ENCODE assay signal across 9 cellular contexts in the genomic region with DNA sequence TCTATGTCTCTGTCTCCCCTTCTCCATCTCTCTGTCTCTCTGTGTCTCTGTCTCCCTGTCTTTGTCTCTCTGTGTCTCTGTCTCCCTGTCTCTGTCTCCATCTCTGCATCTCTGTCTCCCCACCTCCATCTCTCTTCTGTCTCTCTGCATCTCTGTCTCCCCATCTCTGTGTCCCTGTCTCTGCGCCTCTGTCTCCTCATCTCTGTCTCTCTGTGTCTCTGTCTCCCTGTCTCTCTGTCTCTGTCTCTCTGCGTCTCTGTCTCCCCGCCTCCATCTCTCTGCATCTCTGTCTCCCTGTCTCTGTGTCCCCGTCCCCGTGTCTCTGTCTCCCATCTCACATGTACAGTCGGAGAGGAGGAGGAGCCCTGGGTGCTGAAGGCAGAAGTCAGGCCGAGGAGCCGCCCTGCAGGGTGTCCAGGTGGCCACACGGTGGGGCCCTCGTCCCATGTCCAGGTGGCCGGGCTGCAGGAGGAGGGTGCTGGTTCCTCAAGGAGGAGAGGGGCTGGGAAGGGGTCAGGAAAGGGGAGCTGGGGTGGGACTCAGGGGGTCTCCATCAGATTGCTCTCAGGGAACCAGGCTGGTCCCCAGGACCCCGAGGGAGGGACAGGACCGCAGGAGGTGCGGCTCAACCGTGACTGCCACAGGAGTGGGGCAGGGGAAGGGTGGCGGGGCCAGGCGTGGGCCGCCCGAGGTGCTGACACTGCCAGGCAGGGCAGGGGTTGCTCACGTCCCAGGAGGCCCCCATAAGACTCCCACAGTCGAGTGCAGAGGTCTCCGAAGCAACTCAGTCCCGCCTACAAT. TPM values are rescaled to one million over a fixed set of nuclear protein-coding genes. Genes with fewer than 3 reads are reported as not detected.
DNase-seq lines count a peak whose midpoint lies in the region; ATAC-seq and TF ChIP-seq lines count a peak whose summit lies in the region.
"Had no signal": no experiment of that assay in that cellular context is flagged by ENCODE, and none has a peak within 500 bp of the region (broad histone marks: within the 10 kb centered on the region; RNA-seq: fewer than 3 reads in every experiment).

No MANE protein-coding gene starts in this region.

- H3K4me1 ChIP-seq in KMS-11 (ENCODE audit: low read depth, poor library complexity, severe bottlenecking) (no peaks in the 10 kb centered on the region), thyroid gland (peaks cover 6% of the 10 kb centered on the region in 2 donors)

- TF ChIP-seq CTCF in KMS-11 (conservative IDR thresholded peaks at IDR 0.05; ENCODE audit: low read depth, low read length) (peak; percentile 84), foreskin fibroblast (IDR thresholded peaks at IDR 0.05; ENCODE audit: low read depth, low read length) (peak; percentile 87), osteocyte (IDR thresholded peaks at IDR 0.05) (peak; percentile 82), thyroid gland (IDR thresholded peaks at IDR 0.05) (peak; percentile 43 to 96 (median 91))

- H3K4me3 ChIP-seq in KMS-11 (IDR thresholded peaks at IDR 0.05; ENCODE audit: insufficient read depth, low read depth, low read length) = no peak overlapping the region
- no peak overlapping the region for H3K4me3 ChIP-seq in foreskin fibroblast (ENCODE audit: low read depth in 1 of 2, low read length in 2 of 2)
- no peak overlapping the region for H3K4me3 ChIP-seq in thyroid gland (replicated peaks in 1 of 3)

- H3K27ac ChIP-seq in KMS-11 (no peak overlapping the region), thyroid gland (no peak overlapping the region)

- peaks cover 2% of the 10 kb centered on the region for H3K4me1 Mint-ChIP-seq in osteocyte (ENCODE audit: unreplicated experiment)

- intact Hi-C loops in thyroid gland (cut with DNase I) = loop anchor here (2.0 kb wide), 1 partner anchor 224 kb away; no protein-coding TSS in a partner anchor

- 30 to 36% methylated on average over 19 to 21 of the region's 23 CpGs for whole genome bisulfite sequencing in thyroid gland, 2 donors

- no peaks in the 10 kb centered on the region for H3K9me3 Mint-ChIP-seq in osteocyte (ENCODE audit: unreplicated experiment)
- H3K9me3 Mint-ChIP-seq: T-helper 1 cell treated with Interleukin-12 subunit alpha and Interleukin-12 subunit beta and Interleukin-4 antibody, amounts not matched to agents 30 μg/mL and 1 μg/mL, for 36 hours had no signal

- H3K27ac Mint-ChIP-seq in osteocyte (ENCODE audit: unreplicated experiment) = no peak overlapping the region
- H3K27ac Mint-ChIP-seq: T-helper 1 cell treated with Interleukin-12 subunit alpha and Interleukin-12 subunit beta and Interleukin-4 antibody, amounts not matched to agents 30 μg/mL and 1 μg/mL, for 36 hours had no signal

- peaks cover 59% of the 10 kb centered on the region; the same call in 1 of the 2 replicates for H3K27me3 ChIP-seq in KMS-11 (ENCODE audit: insufficient read depth, low read depth)
- no peaks in the 10 kb centered on the region for H3K27me3 ChIP-seq in thyroid gland

- no peaks in the 10 kb centered on the region for H3K36me3 Mint-ChIP-seq in osteocyte (ENCODE audit: unreplicated experiment)

- peak; percentile 95 for DNase-seq in DMS53 (lab: John Stamatoyannopoulos, UW)
- peak; percentile 73 for DNase-seq in RPMI8226
- DNase-seq in activated T-helper 9 cell treated with anti-CD3 and anti-CD28 coated beads, Interleukin-2, amount 50 U/mL, for 16 hours (ENCODE audit: low read depth) = peak; percentile 52
- DNase-seq in foreskin fibroblast = peak; percentile 40 to 80
- DNase-seq in osteocyte (ENCODE audit: extremely low spot score, unreplicated experiment) = peak; percentile 91
- DNase-seq in thyroid gland = peak; percentile 81 to 84

- H2AFZ ChIP-seq in KMS-11 (ENCODE audit: low read depth) = no peak overlapping the region

- no peak for ATAC-seq in GM21360 (IDR thresholded peaks at IDR 0.05; ENCODE audit: unreplicated experiment)

- H3K4me2 ChIP-seq in KMS-11 = no peak overlapping the region

- TF ChIP-seq POLR2A in thyroid gland (IDR thresholded peaks at IDR 0.05) = no peak

- H3K27me3 Mint-ChIP-seq in osteocyte (ENCODE audit: unreplicated experiment) = peaks cover 19% of the 10 kb centered on the region

- H3K36me3 ChIP-seq in KMS-11 (ENCODE audit: insufficient read depth) (no peaks in the 10 kb centered on the region), thyroid gland (no peaks in the 10 kb centered on the region)

- H3K79me2 ChIP-seq in KMS-11 (ENCODE audit: insufficient read depth, low read depth) = no peaks in the 10 kb centered on the region

- H3K4me3 Mint-ChIP-seq in osteocyte (ENCODE audit: unreplicated experiment) = no peak overlapping the region
- H3K4me3 Mint-ChIP-seq: T-helper 1 cell treated with Interleukin-12 subunit alpha and Interleukin-12 subunit beta and Interleukin-4 antibody, amounts not matched to agents 30 μg/mL and 1 μg/mL, for 36 hours had no signal

- no peaks in the 10 kb centered on the region for H4K20me1 ChIP-seq in KMS-11 (ENCODE audit: insufficient read depth)

- no peak overlapping the region for H3K9ac ChIP-seq in KMS-11

- H3K9me3 ChIP-seq in thyroid gland = no peaks in the 10 kb centered on the region

RNA-seq across cellular contexts. Expression of a gene that starts 25.6 kb away (rescaled TPM):
- total RNA-seq in osteocyte (0.75 and 0.89 TPM in 2 replicates), thyroid gland (not detected)

RNA-seq across cellular contexts. Expression of a gene that starts 36.2 kb away (rescaled TPM):
- not detected in 2 replicates for total RNA-seq in osteocyte
- not detected for total RNA-seq in thyroid gland

RNA-seq across cellular contexts. Expression of a gene that starts 58.0 kb away (rescaled TPM):
- total RNA-seq in osteocyte (521 and 590 TPM in 2 replicates), thyroid gland (10 to 100 TPM in 3 of 4 donors, 1 to 10 TPM in 1; 9.9 to 26.6 (median 18.1) TPM)

Comparison
In these comparisons a context has a peak if more than half of its experiments do, and no peak if none do; other contexts are left out.
1. RNA of a gene that starts 58.0 kb away (total RNA-seq): 521 to 590 TPM in osteocyte; 9.9 to 26.6 TPM in thyroid gland; every median in the first group is over 10 times any median in the second.
2. Peak in every context shown above with its lines, with median percentiles within 50 percentile points of each other: DNase-seq and CTCF ChIP-seq.